In the genomic region with DNA sequence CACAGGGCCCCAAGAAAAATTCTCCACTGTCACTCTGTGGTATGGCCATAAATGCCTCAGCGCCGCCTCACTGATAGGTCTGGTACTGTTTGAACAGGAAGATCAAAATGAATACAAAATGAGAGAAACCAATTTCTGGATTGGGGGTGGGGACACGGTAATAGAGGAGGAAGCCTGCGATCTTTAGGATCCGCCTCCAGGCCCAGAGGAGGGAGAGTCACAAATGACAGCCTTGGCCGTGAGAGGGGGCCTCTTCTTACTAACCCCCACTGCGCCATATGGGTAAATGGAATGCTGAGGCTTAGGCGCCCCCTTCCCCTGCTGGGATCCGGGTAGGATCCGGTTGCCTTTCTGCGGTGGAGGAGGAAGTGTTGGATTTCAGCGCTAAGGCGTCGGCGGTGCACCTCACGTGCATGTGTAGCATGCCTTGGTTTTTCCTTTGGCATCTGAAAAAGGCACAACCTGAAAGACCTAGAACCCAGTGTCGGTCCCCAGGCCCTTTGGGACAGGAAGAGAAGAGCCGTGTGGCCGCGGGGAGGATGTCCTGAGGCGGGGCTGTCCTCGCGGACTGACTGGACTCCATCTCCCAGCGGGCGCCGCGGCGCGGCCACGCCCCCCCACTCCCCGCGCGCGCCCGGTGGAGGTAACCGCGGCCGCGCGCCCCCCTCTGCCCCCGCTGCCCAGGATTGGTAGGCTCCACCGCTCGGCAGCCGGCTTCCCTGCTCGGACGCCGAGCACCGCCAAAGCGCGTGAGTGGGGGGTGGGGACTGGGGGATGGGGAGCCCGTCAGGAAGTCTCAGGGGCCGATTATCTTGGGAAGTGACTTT, we compare ENCODE assay signal across 8 cellular contexts. TPM values are rescaled to one million over a fixed set of nuclear protein-coding genes. Genes with fewer than 3 reads are reported as not detected.
DNase-seq lines count a peak whose midpoint lies in the region; ATAC-seq and TF ChIP-seq lines count a peak whose summit lies in the region.

No MANE protein-coding gene starts in this region.

- H3K9me3 ChIP-seq in HUES64 (ENCODE audit: insufficient read depth, low read depth, low read length) (no peaks in the 10 kb centered on the region), OCI-LY3 (ENCODE audit: insufficient read depth, low read length) (no peaks in the 10 kb centered on the region), mononuclear cell (ENCODE audit: low read depth, low read length) (no peaks in the 10 kb centered on the region)

- no peaks in the 10 kb centered on the region for H3K27me3 Mint-ChIP-seq in Calu3 (ENCODE audit: unreplicated experiment)

- TF ChIP-seq CTCF in Calu3 (IDR thresholded peaks at IDR 0.05; ENCODE audit: unreplicated experiment) (no peak), OCI-LY3 (IDR thresholded peaks at IDR 0.05; ENCODE audit: low read depth, low read length) (0 out of 2 replicates have a peak, but pooled peaks have one; percentile 5)

- peak overlapping the region; percentile 97 for H3K27ac ChIP-seq in HUES64 (ENCODE audit: low read depth, low read length)
- peak overlapping the region; percentile 83 for H3K27ac ChIP-seq in OCI-LY3 (ENCODE audit: low read length)

- peak overlapping the region; percentile 59 for H3K4me3 Mint-ChIP-seq in Calu3 (ENCODE audit: low read depth, unreplicated experiment)

- peak; percentile 89 for DNase-seq in Calu3
- peak; percentile 80 for DNase-seq in activated T-cell treated with anti-CD3 and anti-CD28 coated beads for 24 hours (ENCODE audit: low read depth)
- DNase-seq in epidermal melanocyte (ENCODE audit: insufficient read length, low spot score): peak; percentile 86
- DNase-seq in stimulated activated CD8-positive, alpha-beta memory T cell treated with anti-CD3 and anti-CD28 coated beads, Interleukin-2, amount 100 ng/mL, for 48 hours (ENCODE audit: low read depth in 2 of 2): peak; percentile 78 to 80

- peaks cover 26% of the 10 kb centered on the region for H3K36me3 Mint-ChIP-seq in Calu3 (ENCODE audit: insufficient read depth, unreplicated experiment)

- H3K4me3 ChIP-seq in HUES64 (ENCODE audit: low read length): peak overlapping the region; percentile 96
- peak overlapping the region; percentile 91 for H3K4me3 ChIP-seq in OCI-LY3 (ENCODE audit: low read length)
- H3K4me3 ChIP-seq in mononuclear cell (ENCODE audit: low read length): peak overlapping the region; percentile 59

- H3K4me2 ChIP-seq in OCI-LY3 (ENCODE audit: low read length): peak overlapping the region; percentile 92

- CTCF ChIA-PET in Calu3 (lab: Charles Lee): interaction anchor here (1.4 kb wide), 1 partner anchor 10 kb away, joined by 4 read pairs; no protein-coding TSS in a partner anchor

- H3K36me3 ChIP-seq in HUES64 (ENCODE audit: insufficient read depth, low read length) (no peaks in the 10 kb centered on the region), OCI-LY3 (replicated peaks; ENCODE audit: low read depth, low read length) (peaks cover 2% of the 10 kb centered on the region)

- H3K4me1 Mint-ChIP-seq in Calu3 (ENCODE audit: low read depth, unreplicated experiment): peaks cover 33% of the 10 kb centered on the region

- H3K4me1 ChIP-seq in HUES64 (ENCODE audit: insufficient read depth, low read length): peaks cover 25% of the 10 kb centered on the region
- H3K4me1 ChIP-seq in OCI-LY3 (ENCODE audit: low read length): peaks cover 24% of the 10 kb centered on the region
- peaks cover 59% of the 10 kb centered on the region for H3K4me1 ChIP-seq in mononuclear cell (ENCODE audit: insufficient read depth, low read length)

- H3K27me3 ChIP-seq in HUES64 (ENCODE audit: insufficient read depth, low read length): no peaks in the 10 kb centered on the region
- no peaks in the 10 kb centered on the region for H3K27me3 ChIP-seq in OCI-LY3 (ENCODE audit: low read depth, low read length)
- no peaks in the 10 kb centered on the region for H3K27me3 ChIP-seq in mononuclear cell (ENCODE audit: insufficient read depth, low read length)

- WGBS in HUES64: 2% methylated on average over 52 of the region's 52 CpGs

- peaks cover 24% of the 10 kb centered on the region for H4K20me1 ChIP-seq in OCI-LY3 (ENCODE audit: insufficient read depth, low read length)

- peaks cover 36% of the 10 kb centered on the region for H3K79me2 ChIP-seq in OCI-LY3 (ENCODE audit: low read length)

- H2AFZ ChIP-seq in OCI-LY3 (ENCODE audit: low read depth, low read length): peak overlapping the region; percentile 98

- H3K27ac Mint-ChIP-seq in Calu3 (ENCODE audit: unreplicated experiment): peak overlapping the region; percentile 95

- no peaks in the 10 kb centered on the region for H3K9me3 Mint-ChIP-seq in Calu3 (ENCODE audit: low read depth, unreplicated experiment)

- ATAC-seq in GM21526 (IDR thresholded peaks at IDR 0.05; ENCODE audit: low FRiP score, unreplicated experiment): peak; percentile 41

- peak overlapping the region; percentile 86 for H3K9ac ChIP-seq in HUES64 (ENCODE audit: low read depth, low read length)
- H3K9ac ChIP-seq in OCI-LY3 (ENCODE audit: low read length): peak overlapping the region; percentile 84

- intact Hi-C loops in Calu3 (cut with micrococcal nuclease; ENCODE audit: unreplicated experiment): no loop called here

- BruUV-seq in Calu3 (replicated peaks; lab: Mats Ljungman, UMichigan): no TSS peak

RNA-seq across cellular contexts. Expression of a gene that starts 0.7 kb away (rescaled TPM):
- total RNA-seq in Calu3 (2022) (42.9 and 45.7 TPM in 2 replicates), mononuclear cell (87.8 TPM)
- polyA plus RNA-seq in HUES64 (2013, experiment 1 of 2): 20.2 TPM
- polyA plus RNA-seq in HUES64 (2013, experiment 2 of 2): 20.7 TPM

RNA-seq across cellular contexts. Expression of a gene that starts 11.4 kb away (rescaled TPM):
- total RNA-seq in Calu3 (2022) (11.4 and 14.2 TPM in 2 replicates), mononuclear cell (1.4 TPM)
- 19.4 TPM for polyA plus RNA-seq in HUES64 (2013, experiment 1 of 2)
- 20.4 TPM for polyA plus RNA-seq in HUES64 (2013, experiment 2 of 2)

RNA-seq across cellular contexts. Expression of a gene that starts 20.6 kb away (rescaled TPM):
- total RNA-seq in Calu3 (2022) (23.5 and 30.6 TPM in 2 replicates), mononuclear cell (9.2 TPM)
- polyA plus RNA-seq in HUES64 (2013, experiment 1 of 2): 24.3 TPM
- 19.9 TPM for polyA plus RNA-seq in HUES64 (2013, experiment 2 of 2)

RNA-seq across cellular contexts. Expression of a gene that starts 54.4 kb away (rescaled TPM):
- 18.7 and 27.8 TPM in 2 replicates for total RNA-seq in Calu3 (2022)
- polyA plus RNA-seq in HUES64 (2013, experiment 1 of 2): 36.7 TPM
- 44.4 TPM for polyA plus RNA-seq in HUES64 (2013, experiment 2 of 2)
- 21.8 TPM for total RNA-seq in mononuclear cell

Comparison
In these comparisons a context has a peak if more than half of its experiments do, and no peak if none do; other contexts are left out.
1. Peak in every context shown above with its lines: DNase-seq, ATAC-seq, H3K4me3 ChIP-seq and H3K27ac ChIP-seq.